In genomic region chr6:120875900-120876299, GRCh38 we compare ENCODE assay signal across 22 cellular contexts.
DNase-seq lines count a peak whose midpoint lies in the region; ATAC-seq, FAIRE-seq and TF ChIP-seq lines count a peak whose summit lies in the region.
"Had no signal": no experiment of that assay in that cellular context is flagged by ENCODE, and none has a peak within 500 bp of the region (broad histone marks: within the 10 kb centered on the region; RNA-seq: fewer than 3 reads in every experiment).

No MANE protein-coding gene starts in this region.

- ATAC-seq in GM18867 (IDR thresholded peaks at IDR 0.05; ENCODE audit: unreplicated experiment) (peak; percentile 57), GM21390 (IDR thresholded peaks at IDR 0.05; ENCODE audit: unreplicated experiment) (peak; percentile 39), HG03060 (IDR thresholded peaks at IDR 0.05; ENCODE audit: low read depth, unreplicated experiment) (peak; percentile 36), activated B cell treated with CpG ODN at 0.5 μM for 24 hours (ENCODE audit: low read depth) (peak; percentile 84)
- ATAC-seq: PC-3 had no signal

- no peaks in the 10 kb centered on the region for H3K9me3 Mint-ChIP-seq in activated B cell treated with CpG ODN at 0.5 μM for 24 hours
- H3K9me3 Mint-ChIP-seq: nephron progenitor cell had no signal

- DNase-seq in activated B cell treated with CpG ODN at 0.5 μM for 24 hours (no peak), NCI-H2107 treated with DMSO at 0.1 percent for 48 hours (lab: John Stamatoyannopoulos, UW; ENCODE audit: unreplicated experiment) (no peak), NCI-H2081 (lab: John Stamatoyannopoulos, UW) (no peak), SW 1271 (lab: John Stamatoyannopoulos, UW) (no peak), urothelium cell line (ENCODE audit: low spot score) (no peak)
- DNase-seq: activated CD4-positive, alpha-beta T cell treated with anti-CD3 and anti-CD28 coated beads, Interleukin-2, amount 50 U/mL, for 1 hour; brain microvascular endothelial cell; Calu3; dermis blood vessel endothelial cell; erythroblast; glutamatergic neuron; GM23248; NCI-H187 treated with DMSO at 0.1 percent for 48 hours; NCI-H524 treated with DMSO at 0.1 percent for 48 hours; nephron progenitor cell; PC-3; stomach had no signal

- POLR2A ChIA-PET in activated B cell treated with CpG ODN at 0.5 μM for 24 hours (lab: Charles Lee), result no interaction called here

- TF ChIP-seq CTCF in activated B cell treated with CpG ODN at 0.5 μM for 24 hours (IDR thresholded peaks at IDR 0.05), result no peak

- peak overlapping the region; percentile 39 for H3K4me3 Mint-ChIP-seq in activated B cell treated with CpG ODN at 0.5 μM for 24 hours
- H3K4me3 Mint-ChIP-seq: activated naive CD4-positive, alpha-beta T cell treated with anti-CD3 and anti-CD28 coated beads, Interleukin-2, amount 50 U/mL, for 24 hours; nephron progenitor cell had no signal

- intact Hi-C loops in activated B cell treated with CpG ODN at 0.5 μM for 24 hours (cut with micrococcal nuclease), result loop anchor here (2.0 kb wide), 1 partner anchor 63 kb away; no protein-coding TSS in a partner anchor

- CTCF ChIA-PET in activated B cell treated with CpG ODN at 0.5 μM for 24 hours (lab: Charles Lee), result no interaction called here

- no peak for FAIRE-seq in urothelium cell line (lab: Jason Lieb, UNC)
- FAIRE-seq: G401.6 had no signal

- peaks cover 26% of the 10 kb centered on the region for H3K4me1 Mint-ChIP-seq in activated B cell treated with CpG ODN at 0.5 μM for 24 hours
- H3K4me1 Mint-ChIP-seq: activated naive CD4-positive, alpha-beta T cell treated with anti-CD3 and anti-CD28 coated beads, Interleukin-2, amount 50 U/mL, for 24 hours; nephron progenitor cell had no signal

- H3K36me3 Mint-ChIP-seq in activated B cell treated with CpG ODN at 0.5 μM for 24 hours (ENCODE audit: low read depth), result no peaks in the 10 kb centered on the region
- H3K36me3 Mint-ChIP-seq: activated naive CD4-positive, alpha-beta T cell treated with anti-CD3 and anti-CD28 coated beads, Interleukin-2, amount 50 U/mL, for 24 hours had no signal

- peak overlapping the region; percentile 69 for H3K27ac Mint-ChIP-seq in activated B cell treated with CpG ODN at 0.5 μM for 24 hours
- H3K27ac Mint-ChIP-seq: activated naive CD4-positive, alpha-beta T cell treated with anti-CD3 and anti-CD28 coated beads, Interleukin-2, amount 50 U/mL, for 24 hours; nephron progenitor cell had no signal

- no peaks in the 10 kb centered on the region for H3K27me3 Mint-ChIP-seq in activated B cell treated with CpG ODN at 0.5 μM for 24 hours
- H3K27me3 Mint-ChIP-seq: activated naive CD4-positive, alpha-beta T cell treated with anti-CD3 and anti-CD28 coated beads, Interleukin-2, amount 50 U/mL, for 24 hours had no signal
